In the genomic region with DNA sequence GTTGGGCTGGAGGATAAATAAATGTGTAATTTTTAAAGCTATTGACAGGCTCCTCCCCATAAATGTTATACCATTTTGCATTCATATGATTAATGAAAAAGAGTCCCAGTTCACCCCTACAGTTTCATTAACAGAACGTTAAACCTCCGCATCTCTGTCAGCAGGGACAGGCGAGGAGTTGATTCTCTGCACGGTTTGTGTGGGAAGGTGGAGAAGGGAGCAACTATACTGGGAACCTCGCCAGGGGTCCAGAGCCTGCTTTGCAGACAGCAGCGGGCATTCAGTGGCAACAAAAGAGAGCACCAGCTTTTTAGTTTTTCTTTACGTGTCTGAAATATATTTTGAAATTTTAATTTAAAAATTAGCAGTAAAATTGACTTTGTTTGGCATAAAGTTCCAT, we compare ENCODE assay signal across 26 cellular contexts.
"Had no signal": no experiment of that assay in that cellular context is flagged by ENCODE, and none has a peak within 500 bp of the region (broad histone marks: within the 10 kb centered on the region; RNA-seq: fewer than 3 reads in every experiment).

No MANE protein-coding gene starts in this region.

- H2AFZ ChIP-seq: PC-9 had no signal

- ATAC-seq: activated CD8-positive, alpha-beta T cell treated with anti-CD3 and anti-CD28 coated beads, Interleukin-2, amount 10 ng/mL, durations not matched to agents 7 days and 5 days; activated T-cell treated with anti-CD3 and anti-CD28 coated beads, Interleukin-2, amount 50 U/mL, for 4 hours; K562; Right ventricle myocardium inferior had no signal

- H3K36me3 ChIP-seq: brain microvascular endothelial cell, WERI-Rb-1 had no signal

- DNase-seq: activated CD4-positive, alpha-beta T cell treated with anti-CD3 and anti-CD28 coated beads, Interleukin-2, amount 10 ng/mL, durations not matched to agents 24 days and 14 days; activated CD4-positive, alpha-beta T cell treated with anti-CD3 and anti-CD28 coated beads, Interleukin-2, amount 50 U/mL, for 4 hours; activated CD8-positive, alpha-beta T cell treated with anti-CD3 and anti-CD28 coated beads, Interleukin-2, amount 10 ng/mL, durations not matched to agents 7 days and 5 days; activated effector memory CD4-positive, alpha-beta T cell treated with Interleukin-2 at 50 U/mL for 16 hours; activated naive CD4-positive, alpha-beta T cell treated with anti-CD3 and anti-CD28 coated beads, Interleukin-2, amount 50 U/mL, for 16 hours; activated naive CD8-positive, alpha-beta T cell treated with anti-CD3 and anti-CD28 coated beads for 36 hours; activated T-cell treated with anti-CD3 and anti-CD28 coated beads, Interleukin-2, amount 50 U/mL, for 4 hours; amniotic stem cell; aorta; brain microvascular endothelial cell; NCI-H1105 treated with DMSO at 0.1 percent for 48 hours; NCI-H1436; NCI-H1694; NCI-H1930; NCI-H2081 treated with DMSO at 0.1 percent for 48 hours; NCI-H345; NCI-H524 treated with DMSO at 0.1 percent for 48 hours; PC-9; SIG-M5; T1000; WERI-Rb-1 had no signal

- H3K4me2 ChIP-seq: PC-9 had no signal

- H3K4me1 Mint-ChIP-seq: activated naive CD8-positive, alpha-beta T cell treated with anti-CD3 and anti-CD28 coated beads for 36 hours; central memory CD8-positive, alpha-beta T cell had no signal

- H3K27ac ChIP-seq: brain microvascular endothelial cell, PC-9, RWPE1, WERI-Rb-1 had no signal

- H3K4me3 Mint-ChIP-seq: activated CD4-positive, alpha-beta T cell treated with anti-CD3 and anti-CD28 coated beads, Interleukin-2, amount 10 ng/mL, durations not matched to agents 24 days and 14 days; activated CD8-positive, alpha-beta T cell treated with anti-CD3 and anti-CD28 coated beads, Interleukin-2, amount 10 ng/mL, durations not matched to agents 7 days and 5 days; activated naive CD8-positive, alpha-beta T cell treated with anti-CD3 and anti-CD28 coated beads for 36 hours; activated T-cell treated with anti-CD3 and anti-CD28 coated beads, Interleukin-2, amount 50 U/mL, for 4 hours; activated T-helper 1 cell treated with anti-CD3 and anti-CD28 coated beads, Interleukin-12 subunit alpha, Interleukin-12 subunit beta, Interleukin-2, Interleukin-4 antibody, amounts not matched to agents 30 ng/mL and 10 ng/mL and 1 ng/mL, durations not matched to agents 14 hours and 24 hours and 36 hours; central memory CD8-positive, alpha-beta T cell had no signal

- H3K27me3 ChIP-seq: brain microvascular endothelial cell had no signal

- H3K27ac Mint-ChIP-seq: activated CD4-positive, alpha-beta T cell treated with anti-CD3 and anti-CD28 coated beads, Interleukin-2, amount 10 ng/mL, durations not matched to agents 24 days and 14 days; activated CD8-positive, alpha-beta T cell treated with anti-CD3 and anti-CD28 coated beads, Interleukin-2, amount 10 ng/mL, durations not matched to agents 7 days and 5 days; activated naive CD8-positive, alpha-beta T cell treated with anti-CD3 and anti-CD28 coated beads for 36 hours; activated T-helper 1 cell treated with anti-CD3 and anti-CD28 coated beads, Interleukin-12 subunit alpha, Interleukin-12 subunit beta, Interleukin-2, Interleukin-4 antibody, amounts not matched to agents 30 ng/mL and 10 ng/mL and 1 ng/mL, durations not matched to agents 14 hours and 24 hours and 36 hours had no signal

- H3K9me3 Mint-ChIP-seq: activated CD4-positive, alpha-beta T cell treated with anti-CD3 and anti-CD28 coated beads, Interleukin-2, amount 10 ng/mL, durations not matched to agents 24 days and 14 days; activated naive CD8-positive, alpha-beta T cell treated with anti-CD3 and anti-CD28 coated beads for 36 hours; activated T-cell treated with anti-CD3 and anti-CD28 coated beads, Interleukin-2, amount 50 U/mL, for 4 hours; activated T-helper 1 cell treated with anti-CD3 and anti-CD28 coated beads, Interleukin-12 subunit alpha, Interleukin-12 subunit beta, Interleukin-2, Interleukin-4 antibody, amounts not matched to agents 30 ng/mL and 10 ng/mL and 1 ng/mL, durations not matched to agents 14 hours and 24 hours and 36 hours; central memory CD8-positive, alpha-beta T cell had no signal

- H3K4me3 ChIP-seq: K562, PC-9 had no signal
